Comparison of ENCODE assay signal across 1 cellular context in the genomic region with DNA sequence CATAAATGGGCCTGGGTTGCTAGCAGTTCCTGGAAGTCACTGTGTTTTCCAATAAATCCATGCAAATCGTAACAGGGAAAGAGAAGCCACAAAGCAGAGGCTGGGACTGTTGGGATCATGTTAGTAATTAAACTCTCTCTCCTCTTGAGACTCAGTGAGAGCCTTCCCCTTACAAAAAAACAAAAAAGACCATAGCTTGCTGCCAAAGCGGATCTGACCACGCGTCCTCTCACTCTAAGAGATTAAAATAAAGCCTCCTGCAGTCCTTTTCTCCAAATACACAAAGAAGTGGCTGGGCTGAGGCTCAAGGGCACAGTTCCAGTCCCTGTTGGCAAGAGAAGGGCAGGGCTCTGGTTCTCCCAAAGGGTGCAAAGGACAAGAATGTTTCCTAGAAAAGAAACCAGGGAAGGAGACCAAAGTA.
TF ChIP-seq lines count a peak whose summit lies in the region.

No MANE protein-coding gene starts in this region.

TF ChIP-seq in liver, 16 proteins besides CTCF, POLR2A, EP300 and RAD21 (continued from another document):
- peak; percentile 35 for TF ChIP-seq REST (IDR thresholded peaks at IDR 0.05)
- no peak for TF ChIP-seq TAF1 (conservative IDR thresholded peaks at IDR 0.05)
- no peak for TF ChIP-seq EGR1 (IDR thresholded peaks at IDR 0.05; ENCODE audit: low read depth in 2 of 2)
